Comparison of ENCODE assay signal across 9 cellular contexts in the genomic region with DNA sequence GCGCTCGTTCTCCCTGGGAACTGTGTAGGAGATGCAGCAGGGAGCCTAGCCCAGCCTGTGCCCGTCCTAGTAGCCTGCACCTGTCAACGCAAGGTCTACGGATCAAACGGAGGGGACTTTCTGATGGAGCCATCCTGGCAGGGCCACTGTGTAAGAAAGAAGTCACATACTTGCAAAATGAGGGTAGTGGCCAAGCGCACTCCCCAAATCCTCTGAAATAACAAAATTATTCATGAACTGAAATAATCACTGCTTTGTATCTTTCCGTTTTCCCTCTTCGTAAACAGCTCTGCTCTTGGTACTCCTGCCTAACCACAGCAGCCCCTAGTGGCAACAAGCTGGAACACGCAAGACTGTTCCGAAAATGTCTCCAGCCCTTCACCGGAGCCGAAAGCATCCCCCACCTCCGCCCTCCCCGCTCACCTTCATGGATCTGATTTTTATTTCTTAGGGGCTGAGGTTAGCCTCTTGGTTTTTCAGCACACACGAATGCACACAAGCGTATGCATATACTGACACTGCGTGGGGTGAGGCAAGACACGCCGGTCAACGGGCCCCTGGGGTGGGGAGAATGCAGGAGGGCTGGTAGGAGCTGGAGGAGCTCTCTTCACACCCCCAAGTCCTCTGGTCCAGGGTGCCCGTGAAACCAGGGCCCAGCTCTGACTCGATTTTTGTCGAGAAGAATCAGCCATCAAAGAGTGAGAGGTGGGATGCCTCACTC.
DNase-seq lines count a peak whose midpoint lies in the region; ATAC-seq and TF ChIP-seq lines count a peak whose summit lies in the region.
"Had no signal": no experiment of that assay in that cellular context is flagged by ENCODE, and none has a peak within 500 bp of the region (broad histone marks: within the 10 kb centered on the region; RNA-seq: fewer than 3 reads in every experiment).

No MANE protein-coding gene starts in this region.

- H3K36me3 ChIP-seq in CD4-positive, CD25-positive, alpha-beta regulatory T cell (ENCODE audit: control insufficient read depth, insufficient read depth, low read length), result no peaks in the 10 kb centered on the region

- no peak overlapping the region for H3K4me3 ChIP-seq in CD4-positive, CD25-positive, alpha-beta regulatory T cell (ENCODE audit: low read depth, low read length)

- H3K9me3 ChIP-seq in CD4-positive, CD25-positive, alpha-beta regulatory T cell (ENCODE audit: control insufficient read depth in 2 of 2, low read length in 2 of 2), result no peaks in the 10 kb centered on the region

- peaks cover 0 to 2% (median 0%) of the 10 kb centered on the region in 7 donors for H3K9me3 Mint-ChIP-seq in CD4-positive, CD25-positive, alpha-beta regulatory T cell
- no peaks in the 10 kb centered on the region for H3K9me3 Mint-ChIP-seq in chondrocyte (ENCODE audit: low read depth)
- H3K9me3 Mint-ChIP-seq: activated B cell treated with CpG ODN at 0.5 μM for 24 hours had no signal

- no peak overlapping the region for H3K27ac ChIP-seq in CD4-positive, CD25-positive, alpha-beta regulatory T cell (ENCODE audit: insufficient read depth, low read length, poor library complexity, severe bottlenecking)

- peaks cover 4% of the 10 kb centered on the region for H3K4me1 ChIP-seq in CD4-positive, CD25-positive, alpha-beta regulatory T cell (ENCODE audit: control insufficient read depth, insufficient read depth, low read length, poor library complexity, severe bottlenecking)

- peaks cover 6% of the 10 kb centered on the region for H3K27me3 ChIP-seq in CD4-positive, CD25-positive, alpha-beta regulatory T cell (ENCODE audit: control insufficient read depth, insufficient read depth, low read length)

- peak; percentile 90 for TF ChIP-seq CTCF in chondrocyte (IDR thresholded peaks at IDR 0.05)

- H3K4me3 Mint-ChIP-seq in CD4-positive, CD25-positive, alpha-beta regulatory T cell, result no peak overlapping the region
- peak overlapping the region; percentile 10 for H3K4me3 Mint-ChIP-seq in chondrocyte (ENCODE audit: unreplicated experiment)
- H3K4me3 Mint-ChIP-seq: activated B cell treated with CpG ODN at 0.5 μM for 24 hours had no signal

- no peaks in the 10 kb centered on the region for H3K36me3 Mint-ChIP-seq in CD4-positive, CD25-positive, alpha-beta regulatory T cell
- H3K36me3 Mint-ChIP-seq in chondrocyte (ENCODE audit: low read depth), result no peaks in the 10 kb centered on the region

- peaks cover 34% of the 10 kb centered on the region for H3K27me3 Mint-ChIP-seq in CD4-positive, CD25-positive, alpha-beta regulatory T cell
- peaks cover 4% of the 10 kb centered on the region for H3K27me3 Mint-ChIP-seq in chondrocyte (ENCODE audit: low read depth)

- peak; percentile 45 to 58 for ATAC-seq in CD4-positive, CD25-positive, alpha-beta regulatory T cell (ENCODE audit: low read depth in 2 of 2)
- ATAC-seq in GM19023 (IDR thresholded peaks at IDR 0.05; ENCODE audit: unreplicated experiment) (peak; percentile 81), GM21526 (IDR thresholded peaks at IDR 0.05; ENCODE audit: low FRiP score, unreplicated experiment) (no peak)

- no peak overlapping the region for H3K27ac Mint-ChIP-seq in CD4-positive, CD25-positive, alpha-beta regulatory T cell
- H3K27ac Mint-ChIP-seq in chondrocyte (ENCODE audit: unreplicated experiment), result no peak overlapping the region
- H3K27ac Mint-ChIP-seq: activated B cell treated with CpG ODN at 0.5 μM for 24 hours had no signal

- peaks cover 0 to 10% (median 0%) of the 10 kb centered on the region in 4 donors for H3K4me1 Mint-ChIP-seq in CD4-positive, CD25-positive, alpha-beta regulatory T cell
- H3K4me1 Mint-ChIP-seq in chondrocyte (ENCODE audit: low read depth), result peaks cover 26% of the 10 kb centered on the region

- DNase-seq in CD4-positive, CD25-positive, alpha-beta regulatory T cell, result peak in 2 of 3 donors; percentile 25 to 49
- peak; percentile 42 for DNase-seq in HuH-7 (ENCODE audit: low spot score)
- peak; percentile 48 for DNase-seq in RKO (ENCODE audit: low spot score)
- no peak for DNase-seq in chondrocyte (ENCODE audit: low spot score)
- peak; percentile 16 for DNase-seq in kidney glomerular epithelial cell (lab: John Stamatoyannopoulos, UW)
- peak; percentile 16 for DNase-seq in stimulated activated CD4-positive, alpha-beta T cell treated with anti-CD3 and anti-CD28 coated beads, Interleukin-4, amount 100 ng/mL, for 24 hours
- DNase-seq: activated B cell treated with CpG ODN at 0.5 μM for 24 hours had no signal
